1 cellular context compared by ENCODE assay signal in the genomic region with DNA sequence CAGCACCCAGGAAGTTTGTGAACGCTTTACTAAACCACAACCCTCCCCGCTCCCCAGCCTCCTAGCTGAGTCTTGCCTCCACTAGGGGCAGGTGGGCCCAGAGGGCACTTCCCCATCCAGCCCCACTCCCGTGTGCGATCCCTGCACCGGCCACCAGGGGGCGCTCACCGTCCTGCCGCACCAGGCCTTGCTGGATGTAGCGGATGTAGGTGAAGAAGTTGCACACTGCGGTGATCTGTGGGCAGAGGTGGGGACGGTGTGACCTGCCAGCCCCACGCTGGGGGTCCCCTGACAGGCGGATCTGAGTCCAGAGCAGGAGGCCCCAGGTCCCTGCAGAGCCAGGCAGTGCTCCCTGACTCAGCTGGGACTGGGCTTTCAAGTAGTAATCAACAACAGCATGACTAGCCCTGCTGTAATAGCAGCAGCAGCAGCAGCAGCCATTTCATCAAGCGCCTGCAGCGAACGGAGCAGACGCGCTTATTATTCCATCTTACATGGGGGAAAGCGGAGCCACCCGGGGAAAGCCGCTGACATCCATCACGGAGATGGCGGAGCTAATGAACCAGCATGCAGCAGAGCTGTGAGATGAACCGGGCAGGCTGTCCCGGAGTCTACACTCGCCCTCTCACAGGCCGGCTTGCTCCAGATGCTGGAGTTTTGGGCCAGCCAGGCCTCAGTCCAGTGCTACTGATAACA.
TF ChIP-seq lines count a peak whose summit lies in the region.

No MANE protein-coding gene starts in this region.

TF ChIP-seq in K562, 482 proteins besides CTCF, POLR2A, EP300 and RAD21 (continued from another document):
- TF ChIP-seq, protein P1, sequence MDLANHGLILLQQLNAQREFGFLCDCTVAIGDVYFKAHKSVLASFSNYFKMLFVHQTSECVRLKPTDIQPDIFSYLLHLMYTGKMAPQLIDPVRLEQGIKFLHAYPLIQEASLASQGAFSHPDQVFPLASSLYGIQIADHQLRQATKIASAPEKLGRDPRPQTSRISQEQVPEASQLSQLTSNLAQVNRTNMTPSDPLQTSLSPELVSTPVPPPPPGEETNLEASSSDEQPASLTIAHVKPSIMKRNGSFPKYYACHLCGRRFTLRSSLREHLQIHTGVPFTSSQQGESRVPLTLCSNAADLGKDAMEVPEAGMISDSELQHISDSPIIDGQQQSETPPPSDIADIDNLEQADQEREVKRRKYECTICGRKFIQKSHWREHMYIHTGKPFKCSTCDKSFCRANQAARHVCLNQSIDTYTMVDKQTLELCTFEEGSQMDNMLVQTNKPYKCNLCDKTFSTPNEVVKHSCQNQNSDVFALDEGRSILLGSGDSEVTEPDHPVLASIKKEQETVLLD (IDR thresholded peaks at IDR 0.05) = no peak
- TF ChIP-seq HDAC8 (tag; IDR thresholded peaks at IDR 0.05) = no peak
- no peak for TF ChIP-seq ZBED1 (IDR thresholded peaks at IDR 0.05)
- no peak for TF ChIP-seq POLR2AphosphoS5 (IDR thresholded peaks at IDR 0.05; ENCODE audit: control insufficient read depth, insufficient read depth, low read depth, low read length)
- TF ChIP-seq ASH1L (IDR thresholded peaks at IDR 0.05; ENCODE audit: borderline replicate concordance, low read depth, partially characterized antibody) = no peak
- TF ChIP-seq ZNF253 (CRISPR knock-in tag; conservative IDR thresholded peaks at IDR 0.05) = no peak
- TF ChIP-seq, protein P2, sequence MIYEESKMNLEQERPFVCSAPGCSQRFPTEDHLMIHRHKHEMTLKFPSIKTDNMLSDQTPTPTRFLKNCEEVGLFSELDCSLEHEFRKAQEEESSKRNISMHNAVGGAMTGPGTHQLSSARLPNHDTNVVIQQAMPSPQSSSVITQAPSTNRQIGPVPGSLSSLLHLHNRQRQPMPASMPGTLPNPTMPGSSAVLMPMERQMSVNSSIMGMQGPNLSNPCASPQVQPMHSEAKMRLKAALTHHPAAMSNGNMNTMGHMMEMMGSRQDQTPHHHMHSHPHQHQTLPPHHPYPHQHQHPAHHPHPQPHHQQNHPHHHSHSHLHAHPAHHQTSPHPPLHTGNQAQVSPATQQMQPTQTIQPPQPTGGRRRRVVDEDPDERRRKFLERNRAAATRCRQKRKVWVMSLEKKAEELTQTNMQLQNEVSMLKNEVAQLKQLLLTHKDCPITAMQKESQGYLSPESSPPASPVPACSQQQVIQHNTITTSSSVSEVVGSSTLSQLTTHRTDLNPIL (CRISPR knock-in tag; IDR thresholded peaks at IDR 0.05) = no peak
- TF ChIP-seq, protein P3, sequence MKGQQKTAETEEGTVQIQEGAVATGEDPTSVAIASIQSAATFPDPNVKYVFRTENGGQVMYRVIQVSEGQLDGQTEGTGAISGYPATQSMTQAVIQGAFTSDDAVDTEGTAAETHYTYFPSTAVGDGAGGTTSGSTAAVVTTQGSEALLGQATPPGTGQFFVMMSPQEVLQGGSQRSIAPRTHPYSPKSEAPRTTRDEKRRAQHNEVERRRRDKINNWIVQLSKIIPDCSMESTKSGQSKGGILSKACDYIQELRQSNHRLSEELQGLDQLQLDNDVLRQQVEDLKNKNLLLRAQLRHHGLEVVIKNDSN (CRISPR knock-in tag; IDR thresholded peaks at IDR 0.05) = no peak
- TF ChIP-seq, protein P4, sequence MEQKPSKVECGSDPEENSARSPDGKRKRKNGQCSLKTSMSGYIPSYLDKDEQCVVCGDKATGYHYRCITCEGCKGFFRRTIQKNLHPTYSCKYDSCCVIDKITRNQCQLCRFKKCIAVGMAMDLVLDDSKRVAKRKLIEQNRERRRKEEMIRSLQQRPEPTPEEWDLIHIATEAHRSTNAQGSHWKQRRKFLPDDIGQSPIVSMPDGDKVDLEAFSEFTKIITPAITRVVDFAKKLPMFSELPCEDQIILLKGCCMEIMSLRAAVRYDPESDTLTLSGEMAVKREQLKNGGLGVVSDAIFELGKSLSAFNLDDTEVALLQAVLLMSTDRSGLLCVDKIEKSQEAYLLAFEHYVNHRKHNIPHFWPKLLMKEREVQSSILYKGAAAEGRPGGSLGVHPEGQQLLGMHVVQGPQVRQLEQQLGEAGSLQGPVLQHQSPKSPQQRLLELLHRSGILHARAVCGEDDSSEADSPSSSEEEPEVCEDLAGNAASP (IDR thresholded peaks at IDR 0.05) = no peak
- TF ChIP-seq ZNF12 (CRISPR knock-in tag; IDR thresholded peaks at IDR 0.05) = no peak
- no peak for TF ChIP-seq BRCA1 (IDR thresholded peaks at IDR 0.05)
- TF ChIP-seq BRCA1 (CRISPR knock-in tag; IDR thresholded peaks at IDR 0.05) = peak; percentile 89; the same call in 1 of the 2 replicates
